In genomic region chrY:22606889-22607288, GRCh38 we compare ENCODE assay signal across 8 cellular contexts.
DNase-seq lines count a peak whose midpoint lies in the region; ATAC-seq and FAIRE-seq lines count a peak whose summit lies in the region.
"Not testable (repeated sequence)": the region's sequence is repeated elsewhere in the genome, so short reads cannot be mapped to it uniquely, and the experiment has no call there.

No MANE protein-coding gene starts in this region.

- H3K4me1 Mint-ChIP-seq in activated CD4-positive, alpha-beta T cell treated with anti-CD3 and anti-CD28 coated beads for 36 hours; activated T-helper 17 cell treated with anti-CD3 and anti-CD28 coated beads, Interleukin-2, amount 50 U/mL, for 72 hours; central memory CD8-positive, alpha-beta T cell; effector memory CD8-positive, alpha-beta T cell (ENCODE audit: low read depth in 2 of 2); stimulated activated effector memory CD8-positive, alpha-beta T cell treated with anti-CD3 and anti-CD28 coated beads, Interleukin-12 subunit alpha, Interleukin-12 subunit beta, amount 100 ng/mL, for 72 hours; stimulated activated naive CD8-positive, alpha-beta T cell treated with anti-CD3 and anti-CD28 coated beads, Interleukin-15, amount 100 ng/mL, for 72 hours: not testable (repeated sequence)

- not testable (repeated sequence) for H3K36me3 Mint-ChIP-seq in activated CD4-positive, alpha-beta T cell treated with anti-CD3 and anti-CD28 coated beads for 36 hours (ENCODE audit: low read depth); activated T-helper 17 cell treated with anti-CD3 and anti-CD28 coated beads, Interleukin-2, amount 50 U/mL, for 72 hours (ENCODE audit: low read depth); activated naive CD4-positive, alpha-beta T cell treated with anti-CD3 and anti-CD28 coated beads, Interleukin-2, amount 50 U/mL, for 72 hours; central memory CD8-positive, alpha-beta T cell (ENCODE audit: insufficient read depth); effector memory CD8-positive, alpha-beta T cell (ENCODE audit: insufficient read depth); stimulated activated effector memory CD8-positive, alpha-beta T cell treated with anti-CD3 and anti-CD28 coated beads, Interleukin-12 subunit alpha, Interleukin-12 subunit beta, amount 100 ng/mL, for 72 hours

- H3K27ac Mint-ChIP-seq in activated CD4-positive, alpha-beta T cell treated with anti-CD3 and anti-CD28 coated beads for 36 hours; activated T-helper 17 cell treated with anti-CD3 and anti-CD28 coated beads, Interleukin-2, amount 50 U/mL, for 72 hours; activated naive CD4-positive, alpha-beta T cell treated with anti-CD3 and anti-CD28 coated beads, Interleukin-2, amount 50 U/mL, for 72 hours; central memory CD8-positive, alpha-beta T cell (ENCODE audit: low read depth); effector memory CD8-positive, alpha-beta T cell; stimulated activated effector memory CD8-positive, alpha-beta T cell treated with anti-CD3 and anti-CD28 coated beads, Interleukin-12 subunit alpha, Interleukin-12 subunit beta, amount 100 ng/mL, for 72 hours; stimulated activated naive CD8-positive, alpha-beta T cell treated with anti-CD3 and anti-CD28 coated beads, Interleukin-15, amount 100 ng/mL, for 72 hours: not testable (repeated sequence)

- ATAC-seq in activated CD4-positive, alpha-beta T cell treated with anti-CD3 and anti-CD28 coated beads for 36 hours = peak; percentile 33
- peak; percentile 78 for ATAC-seq in activated T-helper 17 cell treated with anti-CD3 and anti-CD28 coated beads, Interleukin-2, amount 50 U/mL, for 72 hours (replicated peaks)
- peak; percentile 28 to 77 for ATAC-seq in activated naive CD4-positive, alpha-beta T cell treated with anti-CD3 and anti-CD28 coated beads, Interleukin-2, amount 50 U/mL, for 72 hours
- ATAC-seq in central memory CD8-positive, alpha-beta T cell (replicated peaks; ENCODE audit: extremely low read depth, poor library complexity, severe bottlenecking) = peak; percentile 44
- ATAC-seq in effector memory CD8-positive, alpha-beta T cell (replicated peaks) = peak; percentile 37
- peak; percentile 64 for ATAC-seq in stimulated activated effector memory CD8-positive, alpha-beta T cell treated with anti-CD3 and anti-CD28 coated beads, Interleukin-12 subunit alpha, Interleukin-12 subunit beta, amount 100 ng/mL, for 72 hours
- ATAC-seq in stimulated activated naive CD8-positive, alpha-beta T cell treated with anti-CD3 and anti-CD28 coated beads, Interleukin-15, amount 100 ng/mL, for 72 hours = peak; percentile 67

- not testable (repeated sequence) for H3K4me3 Mint-ChIP-seq in activated CD4-positive, alpha-beta T cell treated with anti-CD3 and anti-CD28 coated beads for 36 hours; activated T-helper 17 cell treated with anti-CD3 and anti-CD28 coated beads, Interleukin-2, amount 50 U/mL, for 72 hours; central memory CD8-positive, alpha-beta T cell; effector memory CD8-positive, alpha-beta T cell; stimulated activated effector memory CD8-positive, alpha-beta T cell treated with anti-CD3 and anti-CD28 coated beads, Interleukin-12 subunit alpha, Interleukin-12 subunit beta, amount 100 ng/mL, for 72 hours; stimulated activated naive CD8-positive, alpha-beta T cell treated with anti-CD3 and anti-CD28 coated beads, Interleukin-15, amount 100 ng/mL, for 72 hours

- not testable (repeated sequence) for DNase-seq in RCC 7860 (ENCODE audit: low spot score); activated CD4-positive, alpha-beta T cell treated with anti-CD3 and anti-CD28 coated beads for 36 hours; activated naive CD4-positive, alpha-beta T cell treated with anti-CD3 and anti-CD28 coated beads, Interleukin-2, amount 50 U/mL, for 72 hours (ENCODE audit: low spot score in 2 of 2); central memory CD8-positive, alpha-beta T cell (ENCODE audit: low spot score in 2 of 2); effector memory CD8-positive, alpha-beta T cell; stimulated activated effector memory CD8-positive, alpha-beta T cell treated with anti-CD3 and anti-CD28 coated beads, Interleukin-12 subunit alpha, Interleukin-12 subunit beta, amount 100 ng/mL, for 72 hours (ENCODE audit: low spot score in 2 of 2); stimulated activated naive CD8-positive, alpha-beta T cell treated with anti-CD3 and anti-CD28 coated beads, Interleukin-15, amount 100 ng/mL, for 72 hours

- H3K9me3 Mint-ChIP-seq in activated CD4-positive, alpha-beta T cell treated with anti-CD3 and anti-CD28 coated beads for 36 hours (ENCODE audit: low read depth); activated T-helper 17 cell treated with anti-CD3 and anti-CD28 coated beads, Interleukin-2, amount 50 U/mL, for 72 hours; activated naive CD4-positive, alpha-beta T cell treated with anti-CD3 and anti-CD28 coated beads, Interleukin-2, amount 50 U/mL, for 72 hours; central memory CD8-positive, alpha-beta T cell; effector memory CD8-positive, alpha-beta T cell; stimulated activated effector memory CD8-positive, alpha-beta T cell treated with anti-CD3 and anti-CD28 coated beads, Interleukin-12 subunit alpha, Interleukin-12 subunit beta, amount 100 ng/mL, for 72 hours; stimulated activated naive CD8-positive, alpha-beta T cell treated with anti-CD3 and anti-CD28 coated beads, Interleukin-15, amount 100 ng/mL, for 72 hours: not testable (repeated sequence)

- CTCF ChIA-PET in activated CD4-positive, alpha-beta T cell treated with anti-CD3 and anti-CD28 coated beads for 36 hours (lab: Charles Lee) = not testable (repeated sequence)

- peak; percentile 42 for FAIRE-seq in RCC 7860 (lab: Jason Lieb, UNC)

- intact Hi-C loops in activated CD4-positive, alpha-beta T cell treated with anti-CD3 and anti-CD28 coated beads for 36 hours (cut with DNase I, micrococcal nuclease) = not testable (repeated sequence)

- not testable (repeated sequence) for H3K27me3 Mint-ChIP-seq in activated CD4-positive, alpha-beta T cell treated with anti-CD3 and anti-CD28 coated beads for 36 hours; activated T-helper 17 cell treated with anti-CD3 and anti-CD28 coated beads, Interleukin-2, amount 50 U/mL, for 72 hours; central memory CD8-positive, alpha-beta T cell; effector memory CD8-positive, alpha-beta T cell; stimulated activated naive CD8-positive, alpha-beta T cell treated with anti-CD3 and anti-CD28 coated beads, Interleukin-15, amount 100 ng/mL, for 72 hours

- POLR2A ChIA-PET in activated CD4-positive, alpha-beta T cell treated with anti-CD3 and anti-CD28 coated beads for 36 hours (lab: Charles Lee) = not testable (repeated sequence)
